Comparison of ENCODE assay signal across 2 cellular contexts in genomic region chr20:62427172-62428007, GRCh38.
A peak's percentile ranks its signal among the peaks of the same experiment; 100 is the strongest.
TF ChIP-seq lines count a peak whose summit lies in the region.

TSS of gene RBBP8NL (minus strand) at chr20:62427539. CDS start at chr20:62419647, 7,892 bp downstream.

TF ChIP-seq in WTC11, 78 proteins besides CTCF, POLR2A, EP300 and RAD21:
- TF ChIP-seq ARID4B (CRISPR knock-in tag; IDR thresholded peaks at IDR 0.05; ENCODE audit: borderline replicate concordance) (peak; percentile 3; the same call in 1 of the 2 replicates), ZNF423 (CRISPR knock-in tag; IDR thresholded peaks at IDR 0.05) (peak; percentile 83), GRHL2 (CRISPR knock-in tag; IDR thresholded peaks at IDR 0.05; ENCODE audit: insufficient replicate concordance, severe bottlenecking) (no peak), CREM (CRISPR knock-in tag; IDR thresholded peaks at IDR 0.05) (no peak), RORB (CRISPR knock-in tag; IDR thresholded peaks at IDR 0.05) (no peak)

TF ChIP-seq in HepG2, 621 proteins besides CTCF, POLR2A, EP300 and RAD21 (continued from another document):
- no peak for TF ChIP-seq ZFP1 (CRISPR knock-in tag; IDR thresholded peaks at IDR 0.05)
- TF ChIP-seq KDM2A (CRISPR knock-in tag; IDR thresholded peaks at IDR 0.05; ENCODE audit: borderline replicate concordance, low read depth): no peak
